Comparison of ENCODE assay signal across 8 cellular contexts in the genomic region with DNA sequence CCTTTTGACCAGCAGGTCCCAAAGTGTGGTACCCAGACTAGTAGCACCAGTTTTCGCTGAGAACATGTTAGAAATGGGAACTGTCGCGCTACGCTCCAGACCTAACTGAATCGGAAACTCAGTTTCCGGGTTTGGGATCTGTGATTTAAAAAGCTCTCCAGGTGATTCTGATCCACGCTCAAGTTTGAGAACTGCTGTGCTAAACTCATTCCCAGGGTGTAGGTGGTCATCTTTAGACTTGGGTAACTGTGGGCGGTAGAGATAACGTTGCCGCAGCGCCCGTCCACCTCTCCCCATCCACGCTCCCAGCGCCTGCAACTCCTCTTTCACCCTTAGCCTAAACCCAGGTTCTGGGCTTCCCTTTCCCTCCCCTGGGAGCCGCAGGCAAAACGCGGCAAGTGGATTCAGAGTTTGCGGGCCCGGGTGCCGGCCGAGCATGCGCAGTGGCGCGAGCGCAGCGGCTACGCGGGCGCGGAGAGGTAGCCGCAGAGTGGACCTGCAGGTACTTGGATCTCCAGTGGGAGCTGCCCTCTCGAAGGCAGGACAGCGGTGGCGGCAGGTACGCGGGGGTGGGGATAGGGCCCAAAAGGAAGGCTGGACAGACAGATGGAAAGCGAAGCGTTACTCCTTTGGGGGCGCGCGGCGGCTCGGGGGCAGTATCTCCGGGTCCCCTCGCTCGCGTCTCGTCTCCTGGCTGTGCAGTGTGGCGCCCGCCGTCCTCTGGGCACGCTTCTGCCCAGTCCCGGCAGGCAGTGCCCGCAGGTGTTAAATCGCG. TPM values are rescaled to one million over a fixed set of nuclear protein-coding genes. Genes with fewer than 3 reads are reported as not detected.
DNase-seq lines count a peak whose midpoint lies in the region; ATAC-seq, FAIRE-seq and TF ChIP-seq lines count a peak whose summit lies in the region.

A gene with protein sequence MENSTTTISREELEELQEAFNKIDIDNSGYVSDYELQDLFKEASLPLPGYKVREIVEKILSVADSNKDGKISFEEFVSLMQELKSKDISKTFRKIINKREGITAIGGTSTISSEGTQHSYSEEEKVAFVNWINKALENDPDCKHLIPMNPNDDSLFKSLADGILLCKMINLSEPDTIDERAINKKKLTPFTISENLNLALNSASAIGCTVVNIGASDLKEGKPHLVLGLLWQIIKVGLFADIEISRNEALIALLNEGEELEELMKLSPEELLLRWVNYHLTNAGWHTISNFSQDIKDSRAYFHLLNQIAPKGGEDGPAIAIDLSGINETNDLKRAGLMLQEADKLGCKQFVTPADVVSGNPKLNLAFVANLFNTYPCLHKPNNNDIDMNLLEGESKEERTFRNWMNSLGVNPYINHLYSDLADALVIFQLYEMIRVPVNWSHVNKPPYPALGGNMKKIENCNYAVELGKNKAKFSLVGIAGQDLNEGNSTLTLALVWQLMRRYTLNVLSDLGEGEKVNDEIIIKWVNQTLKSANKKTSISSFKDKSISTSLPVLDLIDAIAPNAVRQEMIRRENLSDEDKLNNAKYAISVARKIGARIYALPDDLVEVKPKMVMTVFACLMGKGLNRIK (plus strand): TSS at position 443 of the 775 bp plus-strand sequence. CDS start 67,845 bp downstream, outside the sequence.

- peak within 1 kb of the TSS; percentile 98 for H3K4me3 Mint-ChIP-seq in central memory CD8-positive, alpha-beta T cell

- H3K36me3 ChIP-seq in kidney (ENCODE audit: control insufficient read depth in 1 of 2, insufficient read depth in 2 of 2, low read length in 2 of 2), result no peaks in the 10 kb centered on the region

- intact Hi-C loops in kidney (cut with DNase I), result no loop called here

- no peak for DNase-seq in AG09309 (ENCODE audit: low read depth)
- peak; percentile 94 for DNase-seq in NCI-H2196 treated with DMSO at 0.1 percent for 48 hours (lab: John Stamatoyannopoulos, UW; ENCODE audit: unreplicated experiment)
- DNase-seq in activated CD4-positive, CD25-positive, alpha-beta regulatory T cell (lab: John Stamatoyannopoulos, UW), result peak; percentile 53 to 77 (median 58)
- peak; percentile 77 to 84 for DNase-seq in central memory CD8-positive, alpha-beta T cell (ENCODE audit: low spot score in 2 of 2)
- DNase-seq in kidney, result peak; percentile 93
- DNase-seq in stimulated activated CD4-positive, alpha-beta T cell treated with anti-CD3 and anti-CD28 coated beads, Interleukin-15, amount 100 ng/mL, for 24 hours, result peak; percentile 86

- peak within 1 kb of the TSS; percentile 64 to 74 for H3K9ac ChIP-seq in kidney (ENCODE audit: low read length in 2 of 2)

- peak within 1 kb of the TSS; percentile 66 to 76 for H3K27ac ChIP-seq in kidney (ENCODE audit: low read depth in 2 of 2, low read length in 2 of 2)

- H3K9me3 Mint-ChIP-seq in central memory CD8-positive, alpha-beta T cell, result no peaks in the 10 kb centered on the region

- no peaks in the 10 kb centered on the region for H3K9me3 ChIP-seq in kidney (ENCODE audit: control insufficient read depth in 1 of 2, low read length in 2 of 2)

- H3K27ac Mint-ChIP-seq in central memory CD8-positive, alpha-beta T cell (ENCODE audit: low read depth), result peak within 1 kb of the TSS; percentile 88

- ATAC-seq in GM18907 (IDR thresholded peaks at IDR 0.05; ENCODE audit: unreplicated experiment) (peak; percentile 88), HG03135 (IDR thresholded peaks at IDR 0.05; ENCODE audit: unreplicated experiment) (peak; percentile 88)
- ATAC-seq in central memory CD8-positive, alpha-beta T cell (replicated peaks; ENCODE audit: extremely low read depth, poor library complexity, severe bottlenecking), result peak; percentile 78

- FAIRE-seq in kidney (lab: Jason Lieb, UNC), result no peak

- H3K4me3 ChIP-seq in AG09309 (ENCODE audit: control insufficient read depth, low read depth, low read length) (peak within 1 kb of the TSS; percentile 97), kidney (ENCODE audit: low read length in 2 of 2) (peak within 1 kb of the TSS; percentile 78 to 91)

- H3K36me3 Mint-ChIP-seq in central memory CD8-positive, alpha-beta T cell (ENCODE audit: insufficient read depth), result peaks cover 7% of the 10 kb centered on the region

- peaks cover 9% of the 10 kb centered on the region for H3K27me3 Mint-ChIP-seq in central memory CD8-positive, alpha-beta T cell

- peaks cover 10% of the 10 kb centered on the region for H3K4me1 Mint-ChIP-seq in central memory CD8-positive, alpha-beta T cell

- H3K4me1 ChIP-seq in kidney (ENCODE audit: control insufficient read depth in 1 of 2, insufficient read depth in 1 of 2, low read depth in 1 of 2, low read length in 2 of 2), result peaks cover 2 to 12% of the 10 kb centered on the region in 2 donors

- TF ChIP-seq CTCF in AG09309 (IDR thresholded peaks at IDR 0.05; ENCODE audit: control insufficient read depth, insufficient read depth, low read depth, low read length, missing control alignments) (no peak), kidney (IDR thresholded peaks at IDR 0.05; ENCODE audit: borderline replicate concordance, extremely low read depth, insufficient read depth) (no peak)

RNA-seq across cellular contexts. Expression of the gene that starts here (rescaled TPM):
- total RNA-seq in kidney, result 51.4 TPM
- polyA plus RNA-seq in kidney (ENCODE audit: insufficient read depth, low read depth, low replicate concordance), result 10.7 TPM
